In the genomic region with DNA sequence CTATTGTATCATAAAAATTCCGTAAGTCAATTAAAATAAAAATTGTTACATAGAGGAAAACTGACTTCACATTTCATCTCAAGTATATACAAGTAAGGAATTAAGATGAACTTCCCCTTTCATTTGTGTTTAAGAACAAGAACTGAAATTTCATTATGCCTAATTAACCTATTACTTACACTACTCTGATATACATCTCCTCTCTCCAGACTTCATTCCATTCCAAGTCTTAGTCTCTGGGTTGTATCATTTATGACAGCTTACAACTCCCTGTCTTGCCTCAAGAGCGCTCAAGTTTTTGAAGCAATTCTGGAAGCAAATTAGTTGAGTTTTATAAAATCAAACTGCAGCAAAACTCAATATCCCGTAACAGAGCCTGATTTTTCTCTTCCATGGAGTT, we compare ENCODE assay signal across 18 cellular contexts. TPM values are rescaled to one million over a fixed set of nuclear protein-coding genes. Genes with fewer than 3 reads are reported as not detected.
A peak's percentile ranks its signal among the peaks of the same experiment; 100 is the strongest.
DNase-seq lines count a peak whose midpoint lies in the region; ATAC-seq, FAIRE-seq and TF ChIP-seq lines count a peak whose summit lies in the region.
"Had no signal": no experiment of that assay in that cellular context is flagged by ENCODE, and none has a peak within 500 bp of the region (broad histone marks: within the 10 kb centered on the region; RNA-seq: fewer than 3 reads in every experiment).

No MANE protein-coding gene starts in this region.

- no peak for TF ChIP-seq CTCF in mesothelial cell of epicardium (IDR thresholded peaks at IDR 0.05; ENCODE audit: unreplicated experiment)
- TF ChIP-seq CTCF in CD4-positive, alpha-beta T cell (IDR thresholded peaks at IDR 0.05), result no peak

- H3K4me3 Mint-ChIP-seq in mesothelial cell of epicardium, result no peak overlapping the region
- no peak overlapping the region for H3K4me3 Mint-ChIP-seq in CD4-positive, alpha-beta T cell
- H3K4me3 Mint-ChIP-seq in activated T-cell treated with anti-CD3 and anti-CD28 coated beads, Interleukin-2, amount 50 U/mL, for 4 hours, result no peak overlapping the region

- no peaks in the 10 kb centered on the region for H3K9me3 Mint-ChIP-seq in mesothelial cell of epicardium
- no peaks in the 10 kb centered on the region for H3K9me3 Mint-ChIP-seq in CD4-positive, alpha-beta T cell
- H3K9me3 Mint-ChIP-seq in activated T-cell treated with anti-CD3 and anti-CD28 coated beads, Interleukin-2, amount 50 U/mL, for 4 hours, result no peaks in the 10 kb centered on the region

- H3K27ac Mint-ChIP-seq in mesothelial cell of epicardium, result peak overlapping the region; percentile 73
- no peak overlapping the region for H3K27ac Mint-ChIP-seq in CD4-positive, alpha-beta T cell

- ATAC-seq in CD4-positive, alpha-beta T cell (ENCODE audit: poor library complexity), result no peak
- ATAC-seq in activated T-cell treated with anti-CD3 and anti-CD28 coated beads, Interleukin-2, amount 50 U/mL, for 4 hours, result no peak
- ATAC-seq: A549, K562, Right ventricle myocardium inferior had no signal

- H3K27me3 ChIP-seq in CD4-positive, alpha-beta T cell (ENCODE audit: control insufficient read depth, insufficient read depth, low read length), result no peaks in the 10 kb centered on the region
- H3K27me3 ChIP-seq: Peyer's patch had no signal

- FAIRE-seq in GM18507 (lab: Jason Lieb, UNC) (peak; percentile 5), endometrium (lab: Jason Lieb, UNC) (peak; percentile 83)
- FAIRE-seq: A549, K562 had no signal

- DNase-seq in GM18507 (ENCODE audit: extremely low spot score, insufficient read length, low read depth) (no peak), SK-N-DZ (ENCODE audit: low spot score) (peak; percentile 96), mesothelial cell of epicardium (ENCODE audit: low spot score in 2 of 2, unreplicated experiment in 2 of 2) (no peak), iPS-NIHi7 (ENCODE audit: extremely low spot score) (no peak), NOMO-1 treated with dmso at 0.1 percent for 144 hours (lab: John Stamatoyannopoulos, UW; ENCODE audit: unreplicated experiment) (no peak)
- no peak for DNase-seq in CD4-positive, alpha-beta T cell
- DNase-seq in activated T-cell treated with anti-CD3 and anti-CD28 coated beads, Interleukin-2, amount 50 U/mL, for 4 hours, result no peak
- DNase-seq: GF-D8, NCI-H1048, NCI-H1436 treated with DMSO at 0.1 percent for 48 hours, NCI-H2081, NCI-H82, Peyer's patch had no signal

- H3K27ac ChIP-seq in CD4-positive, alpha-beta T cell (ENCODE audit: low read depth, low read length), result no peak overlapping the region
- H3K27ac ChIP-seq: A549, C4-2B, Peyer's patch had no signal

- CTCF ChIA-PET in CD4-positive, alpha-beta T cell (lab: Charles Lee), result no interaction called here

- H3K36me3 Mint-ChIP-seq in mesothelial cell of epicardium, result peaks cover 2% of the 10 kb centered on the region
- no peaks in the 10 kb centered on the region for H3K36me3 Mint-ChIP-seq in CD4-positive, alpha-beta T cell (ENCODE audit: low read depth)
- no peaks in the 10 kb centered on the region for H3K36me3 Mint-ChIP-seq in activated T-cell treated with anti-CD3 and anti-CD28 coated beads, Interleukin-2, amount 50 U/mL, for 4 hours (ENCODE audit: insufficient read depth)

- peaks cover 67% of the 10 kb centered on the region for H3K4me1 Mint-ChIP-seq in mesothelial cell of epicardium
- H3K4me1 Mint-ChIP-seq in CD4-positive, alpha-beta T cell (ENCODE audit: low read depth), result no peaks in the 10 kb centered on the region
- no peaks in the 10 kb centered on the region for H3K4me1 Mint-ChIP-seq in activated T-cell treated with anti-CD3 and anti-CD28 coated beads, Interleukin-2, amount 50 U/mL, for 4 hours (ENCODE audit: low read depth)

- H3K9me3 ChIP-seq in CD4-positive, alpha-beta T cell (ENCODE audit: control insufficient read depth, low read length), result no peaks in the 10 kb centered on the region
- H3K9me3 ChIP-seq: A549, Peyer's patch had no signal

- intact Hi-C loops in CD4-positive, alpha-beta T cell (cut with DNase I, micrococcal nuclease), result no loop called here

- H3K27me3 Mint-ChIP-seq in mesothelial cell of epicardium (ENCODE audit: low read depth), result no peaks in the 10 kb centered on the region
- no peaks in the 10 kb centered on the region for H3K27me3 Mint-ChIP-seq in CD4-positive, alpha-beta T cell
- no peaks in the 10 kb centered on the region for H3K27me3 Mint-ChIP-seq in activated T-cell treated with anti-CD3 and anti-CD28 coated beads, Interleukin-2, amount 50 U/mL, for 4 hours (ENCODE audit: low read depth)

- POLR2A ChIA-PET in CD4-positive, alpha-beta T cell (lab: Charles Lee), result no interaction called here

RNA-seq across cellular contexts. Expression of a gene that starts 25.3 kb away (rescaled TPM):
- polyA plus RNA-seq in SK-N-DZ (2014; cell fraction: cytosol; rRNA removed), result 24.7 and 31.2 TPM in 2 replicates
- 46.8 and 48.7 TPM in 2 replicates for polyA plus RNA-seq in SK-N-DZ (2014; cell fraction: nucleus; rRNA removed)
- 205 to 229 TPM (median 211 TPM) in 3 replicates for total RNA-seq in mesothelial cell of epicardium
- total RNA-seq in CD4-positive, alpha-beta T cell, result 1 to 10 TPM; 1.6 to 3.2 TPM
- total RNA-seq in activated T-cell treated with anti-CD3 and anti-CD28 coated beads, Interleukin-2, amount 50 U/mL, for 4 hours, result 1 to 10 TPM; 1.5 to 7.3 (median 7.3) TPM
- polyA plus RNA-seq: K562 had no signal

Comparison
In these comparisons a context has a peak if more than half of its experiments do, and no peak if none do; other contexts are left out.
1. RNA of a gene that starts 25.3 kb away (total RNA-seq): 205 to 229 TPM in mesothelial cell of epicardium; 1.5 to 7.3 TPM in activated T-cell treated with anti-CD3 and anti-CD28 coated beads, Interleukin-2, amount 50 U/mL, for 4 hours and 1.6 to 3.2 TPM in CD4-positive, alpha-beta T cell; every median in the first group is over 10 times any median in the second.